8 cellular contexts compared by ENCODE assay signal in the genomic region with DNA sequence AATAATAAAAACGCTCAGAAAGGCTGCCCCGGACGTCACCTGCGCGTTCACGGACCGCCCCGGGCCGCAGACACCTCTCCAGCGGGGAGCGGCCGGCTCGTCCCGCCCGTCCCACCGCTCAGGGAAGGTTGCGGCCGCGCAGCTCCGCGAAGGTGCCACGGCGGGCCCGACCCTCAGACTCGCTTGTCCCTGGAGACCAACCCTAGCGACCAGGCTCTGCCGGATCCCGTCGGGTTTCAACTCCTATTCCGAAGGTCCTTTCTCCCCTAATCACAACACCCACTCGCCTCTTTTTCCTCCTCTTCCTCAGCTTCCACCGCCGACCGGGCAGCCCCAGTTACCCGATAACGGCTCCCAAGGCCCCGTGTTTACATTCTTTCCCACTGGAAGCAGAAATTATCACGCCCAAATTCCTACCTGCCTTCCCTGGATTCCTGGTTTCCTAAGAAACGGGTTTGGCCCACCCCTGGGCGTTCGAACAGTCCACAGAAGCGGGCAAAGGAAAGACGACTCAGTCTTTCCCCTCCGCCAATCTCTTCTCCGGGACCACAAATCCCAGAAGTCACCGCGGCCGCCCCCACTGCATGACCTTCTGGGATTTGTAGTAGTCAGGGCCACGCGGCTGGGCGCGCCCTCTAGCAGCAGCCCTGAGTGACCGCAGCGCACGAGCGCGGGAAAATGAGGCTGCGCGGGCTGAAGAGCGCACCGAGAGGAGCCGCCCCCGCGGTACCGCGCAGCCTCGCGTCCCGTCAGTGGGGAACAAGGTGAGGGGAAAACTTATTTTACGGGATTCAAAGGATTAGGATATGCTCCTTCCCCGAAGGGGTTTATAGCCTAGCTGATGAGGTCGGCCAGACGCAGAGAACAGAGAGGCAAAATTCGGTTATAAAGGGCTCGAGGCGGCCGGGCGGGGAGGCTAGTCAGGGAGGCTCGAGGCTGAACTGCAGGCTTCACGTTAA. TPM values are rescaled to one million over a fixed set of nuclear protein-coding genes. Genes with fewer than 3 reads are reported as not detected.
A peak's percentile ranks its signal among the peaks of the same experiment; 100 is the strongest.
DNase-seq lines count a peak whose midpoint lies in the region; ATAC-seq and TF ChIP-seq lines count a peak whose summit lies in the region.

A gene with protein sequence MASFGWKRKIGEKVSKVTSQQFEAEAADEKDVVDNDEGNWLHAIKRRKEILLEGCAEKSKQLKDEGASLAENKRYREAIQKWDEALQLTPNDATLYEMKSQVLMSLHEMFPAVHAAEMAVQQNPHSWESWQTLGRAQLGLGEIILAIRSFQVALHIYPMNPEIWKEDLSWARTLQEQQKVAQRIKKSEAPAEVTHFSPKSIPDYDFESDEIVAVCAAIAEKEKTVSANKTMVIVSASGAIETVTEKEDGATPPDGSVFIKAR (minus strand): TSS at position 555 of the 959 bp plus-strand sequence. CDS start 8,943 bp downstream, outside the sequence.

- DNase-seq in NCI-H1417 treated with DMSO at 0.1 percent for 48 hours (lab: John Stamatoyannopoulos, UW) (peak; percentile 75), SW480 (ENCODE audit: low spot score) (peak; percentile 93), adrenal gland (peak; percentile 95 to 98 (median 97)), heart left ventricle (peak; percentile 95 to 97 (median 96)), pons (ENCODE audit: low spot score) (peak; percentile 93), upper lobe of left lung (peak; percentile 96 to 98)

- H3K36me3 ChIP-seq in adrenal gland (replicated peaks in 1 of 2): no peaks in the 10 kb centered on the region
- peaks cover 0 to 24% (median 4%) of the 10 kb centered on the region in 9 donors for H3K36me3 ChIP-seq in heart left ventricle
- no peaks in the 10 kb centered on the region for H3K36me3 ChIP-seq in upper lobe of left lung

- 5 to 6% (median 6%) methylated on average over 55 to 80 of the region's 80 CpGs for WGBS in adrenal gland, 4 donors
- WGBS in heart left ventricle, 4 donors: 6 to 9% (median 7%) methylated on average over 54 to 80 of the region's 80 CpGs
- 9% methylated on average over 59 to 75 of the region's 80 CpGs for WGBS in upper lobe of left lung, 2 donors

- peaks cover 13 to 17% of the 10 kb centered on the region in 2 donors for H3K4me1 ChIP-seq in adrenal gland (replicated peaks in 1 of 2)
- peaks cover 0 to 20% (median 11%) of the 10 kb centered on the region in 12 donors for H3K4me1 ChIP-seq in heart left ventricle
- peaks cover 13 to 18% (median 16%) of the 10 kb centered on the region in 4 donors for H3K4me1 ChIP-seq in upper lobe of left lung

- H3K4me3 ChIP-seq in GM12875 (ENCODE audit: low read depth, low read length) (peak within 1 kb of the TSS; percentile 97), adrenal gland (peak within 1 kb of the TSS; percentile 72 to 98 (median 87)), heart left ventricle (peak within 1 kb of the TSS; percentile 57 to 98 (median 84)), upper lobe of left lung (peak within 1 kb of the TSS; percentile 63 to 92 (median 84))

- H3K27ac ChIP-seq in adrenal gland (peak within 1 kb of the TSS; percentile 59 to 95 (median 89)), heart left ventricle (peak within 1 kb of the TSS; percentile 49 to 95 (median 90)), upper lobe of left lung (peak within 1 kb of the TSS; percentile 87 to 94 (median 93))

- H3K9me3 ChIP-seq in adrenal gland (replicated peaks in 1 of 3) (no peaks in the 10 kb centered on the region), heart left ventricle (peaks cover 0 to 6% (median 0%) of the 10 kb centered on the region in 12 donors), upper lobe of left lung (no peaks in the 10 kb centered on the region)

- no peak for TF ChIP-seq EP300 in upper lobe of left lung (IDR thresholded peaks at IDR 0.05)

- TF ChIP-seq POLR2A in adrenal gland (IDR thresholded peaks at IDR 0.05) (peak in 1 of 2 donors; percentile 81), heart left ventricle (IDR thresholded peaks at IDR 0.05) (peak in 1 of 2 donors; percentile 59), upper lobe of left lung (IDR thresholded peaks at IDR 0.05) (peak in 3 of 4 donors; percentile 35 to 57 (median 52))

- no peaks in the 10 kb centered on the region for H3K27me3 ChIP-seq in adrenal gland
- no peaks in the 10 kb centered on the region for H3K27me3 ChIP-seq in heart left ventricle
- no peaks in the 10 kb centered on the region for H3K27me3 ChIP-seq in upper lobe of left lung

- peak; percentile 68 for TF ChIP-seq CTCF in GM12875 (IDR thresholded peaks at IDR 0.05; ENCODE audit: borderline replicate concordance, insufficient read depth, low read depth, low read length)
- peak; percentile 44 to 69 (median 56) for TF ChIP-seq CTCF in adrenal gland (IDR thresholded peaks at IDR 0.05)
- peak; percentile 43 to 88 (median 75) for TF ChIP-seq CTCF in heart left ventricle (IDR thresholded peaks at IDR 0.05)
- peak; percentile 49 to 84 (median 66) for TF ChIP-seq CTCF in upper lobe of left lung (IDR thresholded peaks at IDR 0.05)

- ATAC-seq in HG02798 (IDR thresholded peaks at IDR 0.05; ENCODE audit: poor library complexity, unreplicated experiment): peak; percentile 93
- peak; percentile 98 to 99 (median 99) for ATAC-seq in heart left ventricle
- peak; percentile 99 for ATAC-seq in upper lobe of left lung (ENCODE audit: low FRiP score in 2 of 2)

- intact Hi-C loops in adrenal gland (cut with DNase I) (loop anchor here in 1 of 2 donors (10.0 kb wide), 1 partner anchor 129 kb away; no protein-coding TSS in a partner anchor), heart left ventricle (cut with DNase I) (loop anchor here in 9 of 10 donors (1.0 to 10.0 kb wide), 9 partner anchors 43 to 124 kb away; a partner anchor contains a TSS)

RNA-seq across cellular contexts. Expression of the gene that starts here (rescaled TPM):
- 10 to 100 TPM in 6 of 8 donors, 1 to 10 TPM in 2; 5.9 to 26.4 (median 15.3) TPM for total RNA-seq in adrenal gland
- polyA plus RNA-seq in adrenal gland: 10 to 100 TPM in 1 of 3 donors, 1 to 10 TPM in 2; 5.8 to 19.6 (median 7.6) TPM
- 10 to 100 TPM; 11.3 to 20.0 (median 14.2) TPM for total RNA-seq in heart left ventricle
- polyA plus RNA-seq in heart left ventricle: 10 to 100 TPM in 1 of 2 donors, 1 to 10 TPM in 1; 5.6 to 14.3 TPM
- total RNA-seq in upper lobe of left lung: 10 to 100 TPM; 13.4 to 34.1 (median 17.1) TPM

Comparison
In these comparisons a context has a peak if more than half of its experiments do, and no peak if none do; other contexts are left out.
1. Peak in every context shown above with its lines: DNase-seq, ATAC-seq, H3K4me3 ChIP-seq and H3K27ac ChIP-seq.